In genomic region chr10:34638405-34639054, GRCh38 we compare ENCODE assay signal across 8 cellular contexts.
DNase-seq lines count a peak whose midpoint lies in the region; ATAC-seq and TF ChIP-seq lines count a peak whose summit lies in the region.

No MANE protein-coding gene starts in this region.

- in situ Hi-C loops in KBM-7 (cut with MboI; ENCODE audit: low pct_unique_long_range_greater_than_20kb, low sequenced_read_pairs) = loop anchor here (25.0 kb wide), 1 partner anchor 1301 kb away; the partner anchor contains the start of gene NRP1

- DNase-seq in AG10803 (ENCODE audit: low read depth) = peak; percentile 93
- DNase-seq in KBM-7 = peak; percentile 72
- peak; percentile 69 to 83 for DNase-seq in SJSA1 (ENCODE audit: low read depth in 1 of 2, low spot score in 2 of 2)
- DNase-seq in activated naive CD4-positive, alpha-beta T cell treated with Interleukin-2 at 50 U/mL for 16 hours = peak; percentile 67
- peak; percentile 55 for DNase-seq in glomerular endothelial cell (ENCODE audit: extremely low read depth, low read depth, low spot score)
- peak; percentile 64 to 95 (median 83) for DNase-seq in posterior cingulate gyrus
- peak; percentile 88 to 92 for DNase-seq in uterus

- H3K27me3 ChIP-seq in SJSA1 (replicated peaks) (no peaks in the 10 kb centered on the region), uterus (no peaks in the 10 kb centered on the region)

- TF ChIP-seq POLR2A in uterus (IDR thresholded peaks at IDR 0.05) = no peak

- H3K9me3 ChIP-seq in SJSA1 (replicated peaks) = no peaks in the 10 kb centered on the region
- no peaks in the 10 kb centered on the region for H3K9me3 ChIP-seq in uterus

- H3K4me1 ChIP-seq in SJSA1 (replicated peaks) (peaks cover 18% of the 10 kb centered on the region), uterus (peaks cover 0 to 12% of the 10 kb centered on the region in 2 donors)

- peak; percentile 46 for ATAC-seq in GM18520 (IDR thresholded peaks at IDR 0.05; ENCODE audit: unreplicated experiment)

- H3K36me3 ChIP-seq in SJSA1 (no peaks in the 10 kb centered on the region), uterus (no peaks in the 10 kb centered on the region)

- TF ChIP-seq CTCF in AG10803 (conservative IDR thresholded peaks at IDR 0.05; ENCODE audit: low read length) (peak; percentile 94), uterus (IDR thresholded peaks at IDR 0.05) (peak; percentile 89 to 92 (median 91))

- H3K4me3 ChIP-seq in AG10803 (ENCODE audit: low read length) (no peak overlapping the region), SJSA1 (no peak overlapping the region), uterus (no peak overlapping the region)

- intact Hi-C loops in posterior cingulate gyrus (cut with DNase I) (loop anchor here (1.0 to 5.0 kb wide), 3 partner anchors 111 to 1446 kb away; no protein-coding TSS in a partner anchor), uterus (cut with DNase I; ENCODE audit: low total_unique reads) (loop anchor here (10.0 kb wide), 1 partner anchor 1444 kb away; no protein-coding TSS in a partner anchor)

- H3K27ac ChIP-seq in SJSA1 (no peak overlapping the region), uterus (peak overlapping the region; percentile 3 to 8)
